ENCODE assay signal across 11 cellular contexts in the genomic region with DNA sequence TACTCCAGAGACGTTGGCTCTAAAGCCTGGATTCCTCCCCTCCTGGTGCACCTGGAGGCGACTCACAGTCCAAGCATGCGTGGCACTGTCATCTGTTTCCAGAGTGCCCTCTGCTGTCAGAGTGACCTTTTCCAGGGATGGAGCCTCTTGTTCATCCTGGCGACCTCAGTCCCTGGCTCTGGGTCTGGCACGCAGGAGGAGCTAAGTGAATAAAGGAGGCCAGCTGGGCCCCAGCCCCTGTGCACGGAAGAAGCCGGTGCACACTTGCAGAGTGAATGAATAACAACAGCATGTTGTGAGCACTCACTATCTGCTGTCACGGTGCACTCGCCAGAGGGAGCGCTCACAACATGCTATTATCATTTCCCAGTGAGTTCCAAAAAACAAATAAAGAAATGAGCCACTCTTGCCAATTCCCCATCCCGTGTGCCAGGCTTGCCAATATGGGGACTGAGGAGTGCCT. TPM values are rescaled to one million over a fixed set of nuclear protein-coding genes. Genes with fewer than 3 reads are reported as not detected.
DNase-seq lines count a peak whose midpoint lies in the region; ATAC-seq, FAIRE-seq and TF ChIP-seq lines count a peak whose summit lies in the region.
"Had no signal": no experiment of that assay in that cellular context is flagged by ENCODE, and none has a peak within 500 bp of the region (broad histone marks: within the 10 kb centered on the region; RNA-seq: fewer than 3 reads in every experiment).

No MANE protein-coding gene starts in this region.

- no peak overlapping the region for H3K27ac Mint-ChIP-seq in astrocyte (ENCODE audit: unreplicated experiment)
- H3K27ac Mint-ChIP-seq: T-helper 2 cell treated with Interferon-gamma antibody and Interleukin-4, amounts not matched to agents 5 μg/mL and 100 μg/mL, for 36 hours had no signal

- H3K36me3 Mint-ChIP-seq in astrocyte (ENCODE audit: low read depth, unreplicated experiment), result no peaks in the 10 kb centered on the region

- H3K9me3 ChIP-seq in astrocyte (ENCODE audit: insufficient read depth, low read depth, low read length) (no peaks in the 10 kb centered on the region), uterus (no peaks in the 10 kb centered on the region)

- H3K4me3 ChIP-seq in AG10803 (ENCODE audit: low read length) (no peak overlapping the region), astrocyte (ENCODE audit: insufficient read depth, low read depth, low read length) (no peak overlapping the region), uterus (no peak overlapping the region)

- H3K27ac ChIP-seq in astrocyte (ENCODE audit: low read depth, low read length) (no peak overlapping the region), uterus (no peak overlapping the region)

- no peak overlapping the region for H2AFZ ChIP-seq in astrocyte (ENCODE audit: low read depth, low read length)

- no peaks in the 10 kb centered on the region for H3K36me3 ChIP-seq in astrocyte (ENCODE audit: insufficient read depth, low read length)
- no peaks in the 10 kb centered on the region for H3K36me3 ChIP-seq in uterus

- H3K9ac ChIP-seq in astrocyte (ENCODE audit: low read length), result no peak overlapping the region

- H3K27me3 Mint-ChIP-seq in astrocyte (ENCODE audit: low read depth, unreplicated experiment), result peaks cover 48% of the 10 kb centered on the region

- no peak for TF ChIP-seq POLR2A in uterus (IDR thresholded peaks at IDR 0.05)

- H3K27me3 ChIP-seq in astrocyte (ENCODE audit: insufficient read depth, low read length) (peaks cover 4% of the 10 kb centered on the region), uterus (no peaks in the 10 kb centered on the region)

- H3K9me3 Mint-ChIP-seq in astrocyte (ENCODE audit: unreplicated experiment), result peaks cover 5% of the 10 kb centered on the region
- H3K9me3 Mint-ChIP-seq: T-helper 2 cell treated with Interferon-gamma antibody and Interleukin-4, amounts not matched to agents 5 μg/mL and 100 μg/mL, for 36 hours had no signal

- peaks cover 4% of the 10 kb centered on the region for H3K4me1 ChIP-seq in astrocyte (ENCODE audit: insufficient read depth, low read length)
- H3K4me1 ChIP-seq in uterus, result no peaks in the 10 kb centered on the region

- H4K20me1 ChIP-seq in astrocyte (ENCODE audit: insufficient read depth, low read length), result peaks cover 23% of the 10 kb centered on the region

- TF ChIP-seq CTCF in AG10803 (conservative IDR thresholded peaks at IDR 0.05; ENCODE audit: low read length) (peak; percentile 39), astrocyte (IDR thresholded peaks at IDR 0.05; ENCODE audit: insufficient read depth, low read depth, low read length) (peak; percentile 12), uterus (IDR thresholded peaks at IDR 0.05) (no peak)

- DNase-seq in AG10803 (ENCODE audit: low read depth), result peak; percentile 27
- DNase-seq in LHCN-M2 (ENCODE audit: low read depth), result peak; percentile 3
- peak; percentile 23 for DNase-seq in astrocyte (ENCODE audit: low read depth)
- peak; percentile 76 for DNase-seq in kidney tubule cell (ENCODE audit: low spot score)
- DNase-seq in uterus, result no peak
- no peak for DNase-seq in activated CD4-positive, alpha-beta T cell treated with anti-CD3 and anti-CD28 coated beads, Interleukin-2, amount 50 U/mL, for 4 hours
- no peak for DNase-seq in activated gamma-delta T cell treated with Interleukin-2 at 50 U/mL for 16 hours
- DNase-seq: cortex of kidney had no signal

- peaks cover 8% of the 10 kb centered on the region for H3K4me1 Mint-ChIP-seq in astrocyte (ENCODE audit: low read depth, unreplicated experiment)

- H3K4me2 ChIP-seq in astrocyte (ENCODE audit: low read length), result no peak overlapping the region

- H3K79me2 ChIP-seq in astrocyte (ENCODE audit: insufficient read depth, low read length), result no peaks in the 10 kb centered on the region

- intact Hi-C loops in uterus (cut with DNase I; ENCODE audit: low total_unique reads), result no loop called here

- no peak for ATAC-seq in HG02798 (IDR thresholded peaks at IDR 0.05; ENCODE audit: poor library complexity, unreplicated experiment)

- FAIRE-seq in astrocyte (lab: Jason Lieb, UNC), result no peak

- no peak overlapping the region for H3K4me3 Mint-ChIP-seq in astrocyte (ENCODE audit: unreplicated experiment)
- H3K4me3 Mint-ChIP-seq: T-helper 2 cell treated with Interferon-gamma antibody and Interleukin-4, amounts not matched to agents 5 μg/mL and 100 μg/mL, for 36 hours had no signal

RNA-seq across cellular contexts. Expression of gene PSAPL1, which starts 27.8 kb away (rescaled TPM):
- not detected in 2 replicates for total RNA-seq in LHCN-M2 (2014; rRNA removed)
- polyA plus RNA-seq in LHCN-M2 (2012), result not detected
- total RNA-seq in astrocyte, result not detected in 2 replicates
- not detected for total RNA-seq in uterus
- total RNA-seq: skeletal muscle tissue had no signal

Comparison
In these comparisons a context has a peak if more than half of its experiments do, and no peak if none do; other contexts are left out.
1. DNase-seq: peak in AG10803 (single experiment), LHCN-M2 (single experiment), astrocyte (single experiment) and kidney tubule cell (single experiment); none in uterus (0 of 2), activated CD4-positive, alpha-beta T cell treated with anti-CD3 and anti-CD28 coated beads, Interleukin-2, amount 50 U/mL, for 4 hours (0 of 2) and activated gamma-delta T cell treated with Interleukin-2 at 50 U/mL for 16 hours (single experiment).
2. CTCF ChIP-seq: peak in AG10803 (single experiment) and astrocyte (single experiment); none in uterus (0 of 4).